In the genomic region with DNA sequence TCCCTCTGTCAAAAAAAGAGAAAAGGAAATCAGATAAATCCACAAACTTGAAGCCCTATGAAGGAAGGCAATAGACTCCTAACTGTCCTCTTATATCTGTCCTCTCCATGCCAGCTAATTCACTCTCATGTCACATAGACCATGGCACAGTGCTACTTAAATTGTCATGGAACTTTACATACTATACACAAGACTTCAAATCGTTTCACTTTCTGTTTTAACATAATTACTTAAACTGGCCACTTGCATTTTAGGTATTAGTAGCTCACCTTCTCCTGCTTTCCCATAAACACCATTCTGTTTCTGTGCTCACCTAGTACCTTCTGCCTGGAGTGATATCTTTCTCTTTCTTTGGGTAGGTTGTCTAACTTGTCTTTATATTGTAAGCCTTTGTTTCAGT, we compare ENCODE assay signal across 32 cellular contexts.
"Had no signal": no experiment of that assay in that cellular context is flagged by ENCODE, and none has a peak within 500 bp of the region (broad histone marks: within the 10 kb centered on the region; RNA-seq: fewer than 3 reads in every experiment).

No MANE protein-coding gene starts in this region.

- H3K4me3 ChIP-seq: pancreas, prostate gland, right atrium auricular region, right lobe of liver, sigmoid colon, smooth muscle cell, spleen, suprapubic skin, testis, tibial artery, transverse colon, upper lobe of right lung, vagina had no signal

- H3K36me3 Mint-ChIP-seq: naive B cell; naive thymus-derived CD8-positive, alpha-beta T cell; natural killer cell treated with Interleukin-12 subunit alpha and Interleukin-12 subunit beta and Interleukin-15 and Interleukin-18, amount 100 ng/mL, for 72 hours; stimulated activated memory B cell treated with anti-CD40 and anti-IgM and Interleukin-4, amounts not matched to agents 10 μg/mL and 1 μg/mL and 100 μg/mL, for 72 hours; type B pancreatic cell had no signal

- H3K9me3 Mint-ChIP-seq: nephron progenitor cell, type B pancreatic cell had no signal

- H3K4me3 Mint-ChIP-seq: naive B cell; naive thymus-derived CD8-positive, alpha-beta T cell; natural killer cell treated with Interleukin-12 subunit alpha and Interleukin-12 subunit beta and Interleukin-15 and Interleukin-18, amount 100 ng/mL, for 72 hours; nephron progenitor cell; neural crest cell; stimulated activated memory B cell treated with anti-CD40 and anti-IgM and Interleukin-4, amounts not matched to agents 10 μg/mL and 1 μg/mL and 100 μg/mL, for 72 hours; stimulated activated naive CD8-positive, alpha-beta T cell treated with anti-CD3 and anti-CD28 coated beads, Interleukin-15, amount 100 ng/mL, for 72 hours; type B pancreatic cell had no signal

- H3K27ac ChIP-seq: neutrophil, pancreas, prostate gland, right atrium auricular region, right lobe of liver, sigmoid colon, spleen, suprapubic skin, testis, tibial artery, transverse colon, upper lobe of right lung, vagina had no signal

- H3K27ac Mint-ChIP-seq: naive B cell; naive thymus-derived CD8-positive, alpha-beta T cell; natural killer cell treated with Interleukin-12 subunit alpha and Interleukin-12 subunit beta and Interleukin-15 and Interleukin-18, amount 100 ng/mL, for 72 hours; nephron progenitor cell; stimulated activated memory B cell treated with anti-CD40 and anti-IgM and Interleukin-4, amounts not matched to agents 10 μg/mL and 1 μg/mL and 100 μg/mL, for 72 hours; stimulated activated naive CD8-positive, alpha-beta T cell treated with anti-CD3 and anti-CD28 coated beads, Interleukin-15, amount 100 ng/mL, for 72 hours; type B pancreatic cell had no signal

- H3K9me3 ChIP-seq: neutrophil, pancreas, prostate gland, right atrium auricular region, right lobe of liver, sigmoid colon, suprapubic skin, testis, tibial artery, transverse colon, upper lobe of right lung, vagina had no signal

- H3K4me1 ChIP-seq: pancreas, prostate gland, right atrium auricular region, right lobe of liver, sigmoid colon, spleen, suprapubic skin, testis, tibial artery, transverse colon, upper lobe of right lung, vagina had no signal

- H3K4me2 ChIP-seq: smooth muscle cell had no signal

- H3K27me3 ChIP-seq: neutrophil, pancreas, right atrium auricular region, right lobe of liver, sigmoid colon, spleen, suprapubic skin, testis, tibial artery, transverse colon, upper lobe of right lung, vagina had no signal

- ATAC-seq: naive thymus-derived CD8-positive, alpha-beta T cell; natural killer cell treated with Interleukin-12 subunit alpha and Interleukin-12 subunit beta and Interleukin-15 and Interleukin-18, amount 100 ng/mL, for 72 hours; pancreas; right lobe of liver; stimulated activated memory B cell treated with anti-CD40 and anti-IgM and Interleukin-4, amounts not matched to agents 10 μg/mL and 1 μg/mL and 100 μg/mL, for 72 hours; stimulated activated naive CD8-positive, alpha-beta T cell treated with anti-CD3 and anti-CD28 coated beads, Interleukin-15, amount 100 ng/mL, for 72 hours; stimulated activated naive CD8-positive, alpha-beta T cell treated with anti-CD3 and anti-CD28 coated beads, Interleukin-15, Interleukin-2, amounts not matched to agents 100 U/mL and 50 U/mL, for 24 hours; upper lobe of right lung had no signal

- H3K4me1 Mint-ChIP-seq: naive B cell; naive thymus-derived CD8-positive, alpha-beta T cell; nephron progenitor cell; neural crest cell; stimulated activated memory B cell treated with anti-CD40 and anti-IgM and Interleukin-4, amounts not matched to agents 10 μg/mL and 1 μg/mL and 100 μg/mL, for 72 hours; stimulated activated naive CD8-positive, alpha-beta T cell treated with anti-CD3 and anti-CD28 coated beads, Interleukin-15, amount 100 ng/mL, for 72 hours had no signal

- H3K27me3 Mint-ChIP-seq: naive B cell; naive thymus-derived CD8-positive, alpha-beta T cell; natural killer cell treated with Interleukin-12 subunit alpha and Interleukin-12 subunit beta and Interleukin-15 and Interleukin-18, amount 100 ng/mL, for 72 hours; stimulated activated memory B cell treated with anti-CD40 and anti-IgM and Interleukin-4, amounts not matched to agents 10 μg/mL and 1 μg/mL and 100 μg/mL, for 72 hours; stimulated activated naive CD8-positive, alpha-beta T cell treated with anti-CD3 and anti-CD28 coated beads, Interleukin-15, amount 100 ng/mL, for 72 hours; type B pancreatic cell had no signal

- DNase-seq: naive B cell; naive thymus-derived CD8-positive, alpha-beta T cell; nephron progenitor cell; nucleus accumbens; pancreas; retina; right lobe of liver; sigmoid colon; spleen; stimulated activated CD4-positive, alpha-beta T cell treated with anti-CD3 and anti-CD28 coated beads, Interleukin-12 subunit alpha, Interleukin-12 subunit beta, amount 100 ng/mL, for 4 hours; stimulated activated CD4-positive, alpha-beta T cell treated with anti-CD3 and anti-CD28 coated beads, Interleukin-1b, Interleukin-23, amount 100 ng/mL, for 48 hours; stimulated activated CD4-positive, alpha-beta T cell treated with anti-CD3 and anti-CD28 coated beads, Interleukin-4, amount 100 ng/mL, for 1 hour; stimulated activated CD4-positive, alpha-beta T cell treated with anti-CD3 and anti-CD28 coated beads, Interleukin-4, amount 100 ng/mL, for 4 hours; stimulated activated CD8-positive, alpha-beta memory T cell treated with anti-CD3 and anti-CD28 coated beads, Interleukin-4, amount 100 ng/mL, for 48 hours; stimulated activated naive CD4-positive, alpha-beta T cell; stimulated activated naive CD8-positive, alpha-beta T cell treated with anti-CD3 and anti-CD28 coated beads, Interleukin-15, amount 100 ng/mL, for 72 hours; stimulated activated naive CD8-positive, alpha-beta T cell treated with anti-CD3 and anti-CD28 coated beads, Interleukin-15, Interleukin-2, amounts not matched to agents 100 U/mL and 50 U/mL, for 24 hours; substantia nigra; testis; tibial artery; transverse colon; upper lobe of right lung had no signal

- FAIRE-seq: pancreas had no signal

- H3K36me3 ChIP-seq: neutrophil, pancreas, prostate gland, right atrium auricular region, right lobe of liver, sigmoid colon, spleen, suprapubic skin, tibial artery, transverse colon, upper lobe of right lung, vagina had no signal
